ENCODE assay signal across 9 cellular contexts in the genomic region with DNA sequence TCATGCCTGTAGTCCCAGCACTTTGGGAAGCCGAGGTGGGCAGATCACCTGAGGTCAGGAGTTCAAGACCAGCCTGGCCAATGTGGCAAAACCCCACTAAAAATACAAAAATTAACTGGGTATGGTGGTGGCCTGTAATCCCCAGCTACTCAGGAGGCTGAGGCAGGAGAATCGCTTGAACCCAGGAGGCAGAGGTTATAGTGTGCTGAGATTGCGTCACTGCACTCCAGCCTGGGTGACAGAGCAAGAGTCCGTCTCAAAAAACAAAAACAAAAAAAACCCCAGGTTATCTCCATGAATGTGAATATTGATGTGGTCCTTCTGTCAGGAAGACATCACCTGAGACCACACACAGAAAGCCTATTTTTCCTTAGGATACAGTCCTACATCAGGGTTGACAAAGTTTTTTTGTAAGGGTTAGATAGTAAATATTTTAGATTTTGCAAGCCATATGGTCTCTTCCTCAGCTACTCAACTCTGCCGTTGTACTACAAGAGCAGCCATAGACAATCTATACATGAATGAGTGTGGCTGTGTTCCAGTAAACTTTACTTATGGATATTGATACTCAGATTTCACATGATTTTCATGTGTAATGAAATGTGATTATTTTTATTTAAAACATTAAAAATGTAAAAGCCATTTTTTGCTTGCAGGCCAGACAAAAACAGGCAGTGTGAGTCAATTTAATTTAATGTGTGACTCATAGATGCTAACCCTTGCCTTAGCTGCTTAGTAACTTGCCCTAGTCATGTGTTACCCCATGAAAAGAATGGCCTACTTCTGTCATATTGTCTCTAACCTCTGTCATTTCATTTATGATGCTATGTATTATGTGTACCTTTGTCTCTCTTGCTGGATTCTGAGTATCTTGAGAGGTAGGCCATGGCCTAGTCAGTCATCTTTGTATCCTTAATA.
DNase-seq lines count a peak whose midpoint lies in the region; ATAC-seq, FAIRE-seq and TF ChIP-seq lines count a peak whose summit lies in the region.
"Had no signal": no experiment of that assay in that cellular context is flagged by ENCODE, and none has a peak within 500 bp of the region (broad histone marks: within the 10 kb centered on the region; RNA-seq: fewer than 3 reads in every experiment).

No MANE protein-coding gene starts in this region.

- H4K20me1 ChIP-seq in endothelial cell of umbilical vein (replicated peaks; ENCODE audit: control insufficient read depth, extremely low read depth, insufficient read depth, low read length) (no peaks in the 10 kb centered on the region), osteoblast (ENCODE audit: insufficient read depth, low read length) (no peaks in the 10 kb centered on the region)

- no peaks in the 10 kb centered on the region for H3K9me3 Mint-ChIP-seq in activated CD4-positive, alpha-beta T cell treated with anti-CD3 and anti-CD28 coated beads, Interleukin-2, amount 10 ng/mL, durations not matched to agents 7 days and 5 days

- no peaks in the 10 kb centered on the region for H3K27me3 Mint-ChIP-seq in activated CD4-positive, alpha-beta T cell treated with anti-CD3 and anti-CD28 coated beads, Interleukin-2, amount 10 ng/mL, durations not matched to agents 7 days and 5 days

- H3K36me3 Mint-ChIP-seq in activated CD4-positive, alpha-beta T cell treated with anti-CD3 and anti-CD28 coated beads, Interleukin-2, amount 10 ng/mL, durations not matched to agents 7 days and 5 days (ENCODE audit: low read depth), result no peaks in the 10 kb centered on the region

- POLR2A ChIA-PET in endothelial cell of umbilical vein (lab: Charles Lee), result interaction anchor here (0.6 kb wide), 1 partner anchor 21 kb away, joined by 3 read pairs; no protein-coding TSS in a partner anchor
- POLR2A ChIA-PET in activated CD4-positive, alpha-beta T cell treated with anti-CD3 and anti-CD28 coated beads, Interleukin-2, amount 10 ng/mL, durations not matched to agents 7 days and 5 days (lab: Charles Lee), result no interaction called here

- H3K36me3 ChIP-seq in endothelial cell of umbilical vein (ENCODE audit: control insufficient read depth in 2 of 2, extremely low read depth in 1 of 2, insufficient read depth in 2 of 2, low read length in 2 of 2) (no peaks in the 10 kb centered on the region), osteoblast (ENCODE audit: insufficient read depth, low read length) (no peaks in the 10 kb centered on the region), Peyer's patch (no peaks in the 10 kb centered on the region)

- peak; percentile 69 for DNase-seq in AG20443 (ENCODE audit: low spot score)
- DNase-seq in NB4 (ENCODE audit: low read depth), result peak; percentile 59
- DNase-seq in endothelial cell of umbilical vein (ENCODE audit: low read depth, low spot score), result peak; percentile 78
- DNase-seq in osteoblast (ENCODE audit: insufficient read length, low spot score, missing footprints), result peak; percentile 76
- DNase-seq in Ammon's horn (ENCODE audit: low spot score), result no peak
- no peak for DNase-seq in Peyer's patch
- DNase-seq in activated CD4-positive, alpha-beta T cell treated with anti-CD3 and anti-CD28 coated beads, Interleukin-2, amount 10 ng/mL, durations not matched to agents 7 days and 5 days, result no peak
- DNase-seq: erythroblast had no signal

- no peaks in the 10 kb centered on the region for H3K9me1 ChIP-seq in endothelial cell of umbilical vein (replicated peaks; ENCODE audit: control insufficient read depth, extremely low read depth, insufficient read depth, low read length)

- peaks cover 8% of the 10 kb centered on the region for H3K79me2 ChIP-seq in endothelial cell of umbilical vein (ENCODE audit: control insufficient read depth, insufficient read depth, low read length)
- peaks cover 60% of the 10 kb centered on the region for H3K79me2 ChIP-seq in osteoblast (ENCODE audit: insufficient read depth, low read length)

- H3K27ac ChIP-seq in endothelial cell of umbilical vein (ENCODE audit: insufficient read depth, low read depth, low read length) (peak overlapping the region; percentile 34), osteoblast (ENCODE audit: low read depth, low read length) (peak overlapping the region; percentile 90), Peyer's patch (peak overlapping the region in 1 of 4 donors; percentile 19)

- CTCF ChIA-PET in endothelial cell of umbilical vein (lab: Charles Lee), result interaction anchor here (1.3 to 2.2 kb wide), 2 partner anchors 11 to 13 kb away, joined by 4 to 9 read pairs; no protein-coding TSS in a partner anchor
- CTCF ChIA-PET in activated CD4-positive, alpha-beta T cell treated with anti-CD3 and anti-CD28 coated beads, Interleukin-2, amount 10 ng/mL, durations not matched to agents 7 days and 5 days (lab: Charles Lee), result no interaction called here

- BruUV-seq in endothelial cell of umbilical vein (replicated peaks; lab: Mats Ljungman, UMichigan), result no TSS peak

- H3K9me3 ChIP-seq in endothelial cell of umbilical vein (replicated peaks; ENCODE audit: control insufficient read depth, insufficient read depth, low read length) (no peaks in the 10 kb centered on the region), osteoblast (ENCODE audit: low read depth, low read length) (no peaks in the 10 kb centered on the region), Peyer's patch (no peaks in the 10 kb centered on the region)

- dilution Hi-C loops in endothelial cell of umbilical vein (cut with MboI; ENCODE audit: extremely low pct_ligation_motif_present, low sequenced_read_pairs), result no loop called here

- no peak overlapping the region for H3K4me3 Mint-ChIP-seq in activated CD4-positive, alpha-beta T cell treated with anti-CD3 and anti-CD28 coated beads, Interleukin-2, amount 10 ng/mL, durations not matched to agents 7 days and 5 days

- peak; percentile 89 for FAIRE-seq in endothelial cell of umbilical vein (lab: Jason Lieb, UNC)

- intact Hi-C loops in endothelial cell of umbilical vein (cut with micrococcal nuclease), result no loop called here

- H3K4me2 ChIP-seq in endothelial cell of umbilical vein (ENCODE audit: insufficient read depth, low read length) (peak overlapping the region; percentile 71), osteoblast (ENCODE audit: insufficient read depth, low read length) (peak overlapping the region; percentile 56)

- H3K4me1 ChIP-seq in endothelial cell of umbilical vein (ENCODE audit: control insufficient read depth, extremely low read depth, insufficient read depth, low read length) (peaks cover 20% of the 10 kb centered on the region), osteoblast (ENCODE audit: insufficient read depth, low read length) (peaks cover 43% of the 10 kb centered on the region), Peyer's patch (peaks cover 0 to 3% (median 0%) of the 10 kb centered on the region in 4 donors)

- H3K4me3 ChIP-seq in NB4 (ENCODE audit: low read depth, low read length), result no peak overlapping the region
- no peak overlapping the region for H3K4me3 ChIP-seq in endothelial cell of umbilical vein (replicated peaks in 1 of 3; ENCODE audit: insufficient read depth in 1 of 3, low read depth in 1 of 3, low read length in 3 of 3)
- no peak overlapping the region for H3K4me3 ChIP-seq in osteoblast (ENCODE audit: insufficient read depth, low read length)
- no peak overlapping the region for H3K4me3 ChIP-seq in Peyer's patch

- TF ChIP-seq POLR2A in NB4 (IDR thresholded peaks at IDR 0.05; ENCODE audit: extremely low read depth, insufficient read length) (no peak), endothelial cell of umbilical vein (IDR thresholded peaks at IDR 0.05; ENCODE audit: low read depth, low read length) (no peak), Peyer's patch (IDR thresholded peaks at IDR 0.05) (no peak)

- TF ChIP-seq CTCF in NB4 (IDR thresholded peaks at IDR 0.05; ENCODE audit: low read depth, low read length), result no peak
- TF ChIP-seq CTCF in endothelial cell of umbilical vein (IDR thresholded peaks at IDR 0.05; ENCODE audit: extremely low read depth in 1 of 2, insufficient read depth in 1 of 2, low read depth in 1 of 2, low read length in 2 of 2), result no peak
- no peak for TF ChIP-seq CTCF in osteoblast (IDR thresholded peaks at IDR 0.05; ENCODE audit: extremely low read depth, low read depth, low read length)
- no peak for TF ChIP-seq CTCF in Peyer's patch (IDR thresholded peaks at IDR 0.05)

- H3K9ac ChIP-seq in endothelial cell of umbilical vein (replicated peaks; ENCODE audit: extremely low read depth, insufficient read depth, low read length), result peak overlapping the region; percentile 19

- ATAC-seq in HG03378 (IDR thresholded peaks at IDR 0.05; ENCODE audit: unreplicated experiment), result no peak

- H3K27ac Mint-ChIP-seq in activated CD4-positive, alpha-beta T cell treated with anti-CD3 and anti-CD28 coated beads, Interleukin-2, amount 10 ng/mL, durations not matched to agents 7 days and 5 days, result no peak overlapping the region

- peak overlapping the region; percentile 57 for H2AFZ ChIP-seq in endothelial cell of umbilical vein (ENCODE audit: low read depth, low read length)
- no peak overlapping the region for H2AFZ ChIP-seq in osteoblast (ENCODE audit: low read length)

- H3K4me1 Mint-ChIP-seq in activated CD4-positive, alpha-beta T cell treated with anti-CD3 and anti-CD28 coated beads, Interleukin-2, amount 10 ng/mL, durations not matched to agents 7 days and 5 days, result no peaks in the 10 kb centered on the region

- H3K27me3 ChIP-seq in endothelial cell of umbilical vein (ENCODE audit: control insufficient read depth in 2 of 2, insufficient read depth in 2 of 2, low read length in 2 of 2), result no peaks in the 10 kb centered on the region
- no peaks in the 10 kb centered on the region for H3K27me3 ChIP-seq in osteoblast (ENCODE audit: insufficient read depth, low read length)
- H3K27me3 ChIP-seq in Peyer's patch, result no peaks in the 10 kb centered on the region

TF ChIP-seq in endothelial cell of umbilical vein, 7 proteins besides CTCF, POLR2A, EP300 and RAD21:
- TF ChIP-seq, protein P1, sequence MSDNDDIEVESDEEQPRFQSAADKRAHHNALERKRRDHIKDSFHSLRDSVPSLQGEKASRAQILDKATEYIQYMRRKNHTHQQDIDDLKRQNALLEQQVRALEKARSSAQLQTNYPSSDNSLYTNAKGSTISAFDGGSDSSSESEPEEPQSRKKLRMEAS (IDR thresholded peaks at IDR 0.05; ENCODE audit: insufficient read depth, insufficient read length), result no peak
- TF ChIP-seq MYC (IDR thresholded peaks at IDR 0.05; ENCODE audit: low read depth, low read length) (no peak), FOS (IDR thresholded peaks at IDR 0.05; ENCODE audit: borderline replicate concordance, insufficient read depth, low read length) (peak; percentile 92), JUN (IDR thresholded peaks at IDR 0.05; ENCODE audit: borderline replicate concordance, insufficient read depth, insufficient read length, low read depth) (peak; percentile 76)

Comparison
In these comparisons a context has a peak if more than half of its experiments do, and no peak if none do; other contexts are left out.
1. DNase-seq: peak in AG20443 (single experiment), NB4 (single experiment), endothelial cell of umbilical vein (single experiment) and osteoblast (single experiment); none in Ammon's horn (single experiment), Peyer's patch (0 of 3) and activated CD4-positive, alpha-beta T cell treated with anti-CD3 and anti-CD28 coated beads, Interleukin-2, amount 10 ng/mL, durations not matched to agents 7 days and 5 days (single experiment).